Comparison of ENCODE assay signal across 9 cellular contexts in genomic region chr11:1832181-1832988, GRCh38. TPM values are rescaled to one million over a fixed set of nuclear protein-coding genes. Genes with fewer than 3 reads are reported as not detected.
DNase-seq lines count a peak whose midpoint lies in the region; ATAC-seq and TF ChIP-seq lines count a peak whose summit lies in the region.
"Had no signal": no experiment of that assay in that cellular context is flagged by ENCODE, and none has a peak within 500 bp of the region (broad histone marks: within the 10 kb centered on the region; RNA-seq: fewer than 3 reads in every experiment).

No MANE protein-coding gene starts in this region.

- no peak overlapping the region for H3K27ac ChIP-seq in thyroid gland

- DNase-seq in ELF-1 (ENCODE audit: low read depth, low spot score) (peak; percentile 72), MG63 (peak; percentile 40), epithelial cell of esophagus (ENCODE audit: low read depth) (no peak), thyroid gland (peak; percentile 51), DMS153 (lab: John Stamatoyannopoulos, UW) (no peak)
- DNase-seq in activated CD8-positive, alpha-beta memory T cell treated with anti-CD3 and anti-CD28 coated beads, Interleukin-2, amount 50 U/mL, for 48 hours = peak; percentile 94
- DNase-seq in natural killer cell treated with Interleukin-12 subunit alpha and Interleukin-12 subunit beta and Interleukin-15 and Interleukin-18, amount 100 ng/mL, for 72 hours (ENCODE audit: low spot score) = peak; percentile 71

- H3K4me3 Mint-ChIP-seq in natural killer cell treated with Interleukin-12 subunit alpha and Interleukin-12 subunit beta and Interleukin-15 and Interleukin-18, amount 100 ng/mL, for 72 hours = no peak overlapping the region
- H3K4me3 Mint-ChIP-seq: activated naive CD4-positive, alpha-beta T cell treated with anti-CD3 and anti-CD28 coated beads, Interleukin-2, amount 50 U/mL, for 24 hours had no signal

- H3K27ac Mint-ChIP-seq in natural killer cell treated with Interleukin-12 subunit alpha and Interleukin-12 subunit beta and Interleukin-15 and Interleukin-18, amount 100 ng/mL, for 72 hours = peak overlapping the region in 1 of 2 donors; percentile 50
- H3K27ac Mint-ChIP-seq: activated naive CD4-positive, alpha-beta T cell treated with anti-CD3 and anti-CD28 coated beads, Interleukin-2, amount 50 U/mL, for 24 hours had no signal

- no peak for TF ChIP-seq POLR2A in thyroid gland (IDR thresholded peaks at IDR 0.05)

- no peaks in the 10 kb centered on the region for H3K36me3 ChIP-seq in MG63
- no peaks in the 10 kb centered on the region for H3K36me3 ChIP-seq in thyroid gland

- TF ChIP-seq CTCF in epithelial cell of esophagus (IDR thresholded peaks at IDR 0.05; ENCODE audit: insufficient read depth, low read depth, low read length, missing control alignments) = peak; percentile 60
- TF ChIP-seq CTCF in thyroid gland (IDR thresholded peaks at IDR 0.05) = peak; percentile 68 to 97 (median 90)

- H3K4me1 Mint-ChIP-seq in natural killer cell treated with Interleukin-12 subunit alpha and Interleukin-12 subunit beta and Interleukin-15 and Interleukin-18, amount 100 ng/mL, for 72 hours (ENCODE audit: low read depth in 2 of 2) = peaks cover 0 to 5% of the 10 kb centered on the region in 2 donors

- H3K36me3 Mint-ChIP-seq in natural killer cell treated with Interleukin-12 subunit alpha and Interleukin-12 subunit beta and Interleukin-15 and Interleukin-18, amount 100 ng/mL, for 72 hours = no peaks in the 10 kb centered on the region
- H3K36me3 Mint-ChIP-seq: activated naive CD4-positive, alpha-beta T cell treated with anti-CD3 and anti-CD28 coated beads, Interleukin-2, amount 50 U/mL, for 24 hours had no signal

- WGBS in thyroid gland, 2 donors = 23 to 24% methylated on average over 18 to 24 of the region's 45 CpGs

- H3K4me1 ChIP-seq in thyroid gland = peaks cover 0 to 16% of the 10 kb centered on the region in 2 donors

- H3K27me3 Mint-ChIP-seq in natural killer cell treated with Interleukin-12 subunit alpha and Interleukin-12 subunit beta and Interleukin-15 and Interleukin-18, amount 100 ng/mL, for 72 hours = peaks cover 0 to 7% of the 10 kb centered on the region in 2 donors
- H3K27me3 Mint-ChIP-seq: activated naive CD4-positive, alpha-beta T cell treated with anti-CD3 and anti-CD28 coated beads, Interleukin-2, amount 50 U/mL, for 24 hours had no signal

- H3K9me3 ChIP-seq in MG63 = no peaks in the 10 kb centered on the region
- no peaks in the 10 kb centered on the region for H3K9me3 ChIP-seq in thyroid gland

- intact Hi-C loops in thyroid gland (cut with DNase I) = loop anchor here (1.0 to 10.0 kb wide), 3 partner anchors 139 to 322 kb away; no protein-coding TSS in a partner anchor

- H3K27me3 ChIP-seq in MG63 = no peaks in the 10 kb centered on the region
- no peaks in the 10 kb centered on the region for H3K27me3 ChIP-seq in thyroid gland

- H3K4me3 ChIP-seq in MG63 (no peak overlapping the region), epithelial cell of esophagus (ENCODE audit: low read length) (no peak overlapping the region), thyroid gland (replicated peaks in 1 of 3) (no peak overlapping the region)

- H3K9me3 Mint-ChIP-seq in natural killer cell treated with Interleukin-12 subunit alpha and Interleukin-12 subunit beta and Interleukin-15 and Interleukin-18, amount 100 ng/mL, for 72 hours = no peaks in the 10 kb centered on the region
- H3K9me3 Mint-ChIP-seq: activated naive CD4-positive, alpha-beta T cell treated with anti-CD3 and anti-CD28 coated beads, Interleukin-2, amount 50 U/mL, for 24 hours had no signal

- peak; percentile 66 to 81 for ATAC-seq in natural killer cell treated with Interleukin-12 subunit alpha and Interleukin-12 subunit beta and Interleukin-15 and Interleukin-18, amount 100 ng/mL, for 72 hours
- ATAC-seq in GM21717 (IDR thresholded peaks at IDR 0.05; ENCODE audit: unreplicated experiment) = no peak

RNA-seq across cellular contexts. Expression of gene SYT8, which starts 2.4 kb away (rescaled TPM):
- not detected in 2 replicates for total RNA-seq in MG63 (2014; rRNA removed; shearing (Covaris generic); ENCODE audit: low replicate concordance)
- not detected for total RNA-seq in natural killer cell treated with Interleukin-12 subunit alpha and Interleukin-12 subunit beta and Interleukin-15 and Interleukin-18, amount 100 ng/mL, for 72 hours
- total RNA-seq in thyroid gland = not detected

RNA-seq across cellular contexts. Expression of gene TNNI2, which starts 6.4 kb away (rescaled TPM):
- not detected in 2 replicates for total RNA-seq in MG63 (2014; rRNA removed; shearing (Covaris generic); ENCODE audit: low replicate concordance)
- total RNA-seq in natural killer cell treated with Interleukin-12 subunit alpha and Interleukin-12 subunit beta and Interleukin-15 and Interleukin-18, amount 100 ng/mL, for 72 hours = 1 to 10 TPM in 1 of 2 donors, not detected in 1; 1.4 TPM
- not detected for total RNA-seq in thyroid gland

RNA-seq across cellular contexts. Expression of gene LSP1, which starts 20.5 kb away (rescaled TPM):
- total RNA-seq in MG63 (2014; rRNA removed; shearing (Covaris generic); ENCODE audit: low replicate concordance) = 41.7 and 66.6 TPM in 2 replicates
- 100 to 1,000 TPM; 240 to 358 TPM for total RNA-seq in natural killer cell treated with Interleukin-12 subunit alpha and Interleukin-12 subunit beta and Interleukin-15 and Interleukin-18, amount 100 ng/mL, for 72 hours
- 10 to 100 TPM in 2 of 4 donors, 1 to 10 TPM in 2; 6.7 to 26.1 (median 10.5) TPM for total RNA-seq in thyroid gland

RNA-seq across cellular contexts. Expression of gene PRR33, which starts 59.3 kb away (rescaled TPM):
- not detected in 2 replicates for total RNA-seq in MG63 (2014; rRNA removed; shearing (Covaris generic); ENCODE audit: low replicate concordance)
- not detected for total RNA-seq in natural killer cell treated with Interleukin-12 subunit alpha and Interleukin-12 subunit beta and Interleukin-15 and Interleukin-18, amount 100 ng/mL, for 72 hours
- total RNA-seq in thyroid gland = not detected

Comparison
In these comparisons a context has a peak if more than half of its experiments do, and no peak if none do; other contexts are left out.
1. DNase-seq: peak in ELF-1 (single experiment), MG63 (single experiment), activated CD8-positive, alpha-beta memory T cell treated with anti-CD3 and anti-CD28 coated beads, Interleukin-2, amount 50 U/mL, for 48 hours (single experiment), natural killer cell treated with Interleukin-12 subunit alpha and Interleukin-12 subunit beta and Interleukin-15 and Interleukin-18, amount 100 ng/mL, for 72 hours (single experiment) and thyroid gland (2 of 2); none in epithelial cell of esophagus (single experiment) and DMS153 (single experiment).